ENCODE assay signal across 9 cellular contexts in genomic region chr5:100667021-100667671, GRCh38.
DNase-seq lines count a peak whose midpoint lies in the region; ATAC-seq and TF ChIP-seq lines count a peak whose summit lies in the region.
"Had no signal": no experiment of that assay in that cellular context is flagged by ENCODE, and none has a peak within 500 bp of the region (broad histone marks: within the 10 kb centered on the region; RNA-seq: fewer than 3 reads in every experiment).

No MANE protein-coding gene starts in this region.

- CTCF ChIA-PET in naive thymus-derived CD4-positive, alpha-beta T cell (lab: Charles Lee) = interaction anchor here (0.8 kb wide), 1 partner anchor 39 kb away, joined by 3 read pairs; no protein-coding TSS in a partner anchor

- no peak for TF ChIP-seq CTCF in type B pancreatic cell (conservative IDR thresholded peaks at IDR 0.05)

- no peak overlapping the region for H3K27ac ChIP-seq in naive thymus-derived CD4-positive, alpha-beta T cell (ENCODE audit: low read depth, low read length)

- intact Hi-C loops in activated T-helper 1 cell treated with anti-CD3 and anti-CD28 coated beads, Interleukin-12 subunit alpha, Interleukin-12 subunit beta, Interleukin-2, Interleukin-4 antibody, amounts not matched to agents 30 ng/mL and 10 ng/mL and 1 ng/mL, durations not matched to agents 14 hours and 24 hours and 36 hours (cut with micrococcal nuclease) = loop anchor here (2.0 kb wide), 1 partner anchor 236 kb away; the partner anchor contains the start of gene ST8SIA4
- intact Hi-C loops in naive thymus-derived CD4-positive, alpha-beta T cell (cut with micrococcal nuclease) = loop anchor here in 1 of 2 donors (1.0 to 5.0 kb wide), 2 partner anchors 130 to 236 kb away; partner anchors contain the start of genes FAM174A and ST8SIA4

- POLR2A ChIA-PET in naive thymus-derived CD4-positive, alpha-beta T cell (lab: Charles Lee) = interaction anchor here (0.9 kb wide), 1 partner anchor 236 kb away, joined by 3 read pairs; the partner anchor contains the start of gene ST8SIA4

- H3K4me1 Mint-ChIP-seq in activated T-helper 1 cell treated with anti-CD3 and anti-CD28 coated beads, Interleukin-12 subunit alpha, Interleukin-12 subunit beta, Interleukin-2, Interleukin-4 antibody, amounts not matched to agents 30 ng/mL and 10 ng/mL and 1 ng/mL, durations not matched to agents 14 hours and 24 hours and 36 hours (ENCODE audit: low read depth) = peaks cover 19% of the 10 kb centered on the region
- peaks cover 0 to 11% (median 7%) of the 10 kb centered on the region in 7 donors for H3K4me1 Mint-ChIP-seq in naive thymus-derived CD4-positive, alpha-beta T cell
- no peaks in the 10 kb centered on the region for H3K4me1 Mint-ChIP-seq in type B pancreatic cell (ENCODE audit: unreplicated experiment)

- no peaks in the 10 kb centered on the region for H3K36me3 Mint-ChIP-seq in activated T-helper 1 cell treated with anti-CD3 and anti-CD28 coated beads, Interleukin-12 subunit alpha, Interleukin-12 subunit beta, Interleukin-2, Interleukin-4 antibody, amounts not matched to agents 30 ng/mL and 10 ng/mL and 1 ng/mL, durations not matched to agents 14 hours and 24 hours and 36 hours (ENCODE audit: low read depth)
- peaks cover 0 to 3% (median 0%) of the 10 kb centered on the region in 5 donors for H3K36me3 Mint-ChIP-seq in naive thymus-derived CD4-positive, alpha-beta T cell
- no peaks in the 10 kb centered on the region for H3K36me3 Mint-ChIP-seq in type B pancreatic cell

- H3K27me3 Mint-ChIP-seq in activated T-helper 1 cell treated with anti-CD3 and anti-CD28 coated beads, Interleukin-12 subunit alpha, Interleukin-12 subunit beta, Interleukin-2, Interleukin-4 antibody, amounts not matched to agents 30 ng/mL and 10 ng/mL and 1 ng/mL, durations not matched to agents 14 hours and 24 hours and 36 hours (ENCODE audit: insufficient read depth) = peaks cover 2% of the 10 kb centered on the region
- H3K27me3 Mint-ChIP-seq in naive thymus-derived CD4-positive, alpha-beta T cell = peaks cover 0 to 8% (median 0%) of the 10 kb centered on the region in 5 donors
- no peaks in the 10 kb centered on the region for H3K27me3 Mint-ChIP-seq in type B pancreatic cell

- H3K9me3 ChIP-seq in naive thymus-derived CD4-positive, alpha-beta T cell (ENCODE audit: control insufficient read depth in 2 of 3, low read length in 3 of 3) = no peaks in the 10 kb centered on the region

- H3K9me3 Mint-ChIP-seq in activated T-helper 1 cell treated with anti-CD3 and anti-CD28 coated beads, Interleukin-12 subunit alpha, Interleukin-12 subunit beta, Interleukin-2, Interleukin-4 antibody, amounts not matched to agents 30 ng/mL and 10 ng/mL and 1 ng/mL, durations not matched to agents 14 hours and 24 hours and 36 hours = peaks cover 3% of the 10 kb centered on the region
- peaks cover 0 to 7% (median 0%) of the 10 kb centered on the region in 11 donors for H3K9me3 Mint-ChIP-seq in naive thymus-derived CD4-positive, alpha-beta T cell
- no peaks in the 10 kb centered on the region for H3K9me3 Mint-ChIP-seq in type B pancreatic cell

- DNase-seq in activated T-helper 1 cell treated with anti-CD3 and anti-CD28 coated beads, Interleukin-12 subunit alpha, Interleukin-12 subunit beta, Interleukin-2, Interleukin-4 antibody, amounts not matched to agents 30 ng/mL and 10 ng/mL and 1 ng/mL, durations not matched to agents 14 hours and 24 hours and 36 hours (ENCODE audit: low spot score) = no peak
- DNase-seq in naive thymus-derived CD4-positive, alpha-beta T cell = peak in 5 of 9 donors; percentile 4 to 42 (median 13)
- DNase-seq in T-helper 9 cell (no peak), type B pancreatic cell (ENCODE audit: extremely low spot score, unreplicated experiment) (no peak)
- DNase-seq in stimulated activated CD4-positive, alpha-beta T cell treated with anti-CD3 and anti-CD28 coated beads, Interleukin-4, amount 100 ng/mL, for 1 hour = no peak
- DNase-seq in activated T-cell treated with anti-CD3 and anti-CD28 coated beads, Interleukin-2, amount 50 U/mL, for 1 hour = no peak
- DNase-seq: hypothalamus had no signal

- H3K4me1 ChIP-seq in naive thymus-derived CD4-positive, alpha-beta T cell (ENCODE audit: control insufficient read depth in 2 of 2, insufficient read depth in 2 of 2, low read length in 2 of 2) = peaks cover 3 to 14% of the 10 kb centered on the region in 2 donors

- no peak overlapping the region for H3K4me3 Mint-ChIP-seq in activated T-helper 1 cell treated with anti-CD3 and anti-CD28 coated beads, Interleukin-12 subunit alpha, Interleukin-12 subunit beta, Interleukin-2, Interleukin-4 antibody, amounts not matched to agents 30 ng/mL and 10 ng/mL and 1 ng/mL, durations not matched to agents 14 hours and 24 hours and 36 hours
- H3K4me3 Mint-ChIP-seq in naive thymus-derived CD4-positive, alpha-beta T cell = peak overlapping the region in 1 of 10 donors; percentile 3
- H3K4me3 Mint-ChIP-seq in type B pancreatic cell = no peak overlapping the region

- H3K27me3 ChIP-seq in naive thymus-derived CD4-positive, alpha-beta T cell (ENCODE audit: control insufficient read depth in 2 of 2, insufficient read depth in 2 of 2, low read length in 2 of 2) = no peaks in the 10 kb centered on the region

- H3K36me3 ChIP-seq in naive thymus-derived CD4-positive, alpha-beta T cell (ENCODE audit: control insufficient read depth in 2 of 3, insufficient read depth in 3 of 3, low read length in 3 of 3) = no peaks in the 10 kb centered on the region

- ATAC-seq in GM18519 (IDR thresholded peaks at IDR 0.05; ENCODE audit: low FRiP score, unreplicated experiment) = peak; percentile 79
- peak; percentile 68 for ATAC-seq in HG03469 (IDR thresholded peaks at IDR 0.05; ENCODE audit: unreplicated experiment)
- ATAC-seq in naive thymus-derived CD4-positive, alpha-beta T cell = peak; percentile 80

- H3K27ac Mint-ChIP-seq in activated T-helper 1 cell treated with anti-CD3 and anti-CD28 coated beads, Interleukin-12 subunit alpha, Interleukin-12 subunit beta, Interleukin-2, Interleukin-4 antibody, amounts not matched to agents 30 ng/mL and 10 ng/mL and 1 ng/mL, durations not matched to agents 14 hours and 24 hours and 36 hours = peak overlapping the region; percentile 11
- peak overlapping the region in 1 of 9 donors; percentile 4 for H3K27ac Mint-ChIP-seq in naive thymus-derived CD4-positive, alpha-beta T cell
- H3K27ac Mint-ChIP-seq in type B pancreatic cell = no peak overlapping the region

- no peak overlapping the region for H3K4me3 ChIP-seq in naive thymus-derived CD4-positive, alpha-beta T cell (ENCODE audit: low read length)

Comparison
In these comparisons a context has a peak if more than half of its experiments do, and no peak if none do; other contexts are left out.
1. DNase-seq: peak in naive thymus-derived CD4-positive, alpha-beta T cell (5 of 9); none in activated T-helper 1 cell treated with anti-CD3 and anti-CD28 coated beads, Interleukin-12 subunit alpha, Interleukin-12 subunit beta, Interleukin-2, Interleukin-4 antibody, amounts not matched to agents 30 ng/mL and 10 ng/mL and 1 ng/mL, durations not matched to agents 14 hours and 24 hours and 36 hours (single experiment), T-helper 9 cell (single experiment), type B pancreatic cell (single experiment), stimulated activated CD4-positive, alpha-beta T cell treated with anti-CD3 and anti-CD28 coated beads, Interleukin-4, amount 100 ng/mL, for 1 hour (single experiment) and activated T-cell treated with anti-CD3 and anti-CD28 coated beads, Interleukin-2, amount 50 U/mL, for 1 hour (single experiment).
2. Peak in every context shown above with its lines, with median percentiles within 50 percentile points of each other: ATAC-seq.